ENCODE assay signal across 14 cellular contexts in the genomic region with DNA sequence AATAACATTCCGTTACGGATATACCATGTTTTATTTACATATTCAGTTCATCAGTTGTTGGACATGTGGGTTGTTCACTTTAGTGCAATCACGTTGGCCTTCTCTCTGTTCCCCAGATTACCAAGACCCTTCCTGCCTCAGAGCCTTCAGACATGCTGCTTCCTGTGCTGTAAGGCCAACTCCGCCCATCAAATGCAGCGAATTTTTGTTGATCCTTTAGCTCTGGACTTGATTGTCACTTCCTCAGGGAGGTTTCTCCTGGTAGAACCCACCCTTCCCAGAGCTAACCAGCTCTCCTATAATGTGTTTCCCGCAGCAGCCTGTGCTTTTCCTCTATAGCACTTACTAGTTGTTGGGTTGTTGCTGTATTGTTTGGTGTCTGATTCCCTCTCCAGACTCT. TPM values are rescaled to one million over a fixed set of nuclear protein-coding genes. Genes with fewer than 3 reads are reported as not detected.
A peak's percentile ranks its signal among the peaks of the same experiment; 100 is the strongest.
DNase-seq lines count a peak whose midpoint lies in the region; ATAC-seq and TF ChIP-seq lines count a peak whose summit lies in the region.
"Had no signal": no experiment of that assay in that cellular context is flagged by ENCODE, and none has a peak within 500 bp of the region (broad histone marks: within the 10 kb centered on the region; RNA-seq: fewer than 3 reads in every experiment).

No MANE protein-coding gene starts in this region.

- H3K4me3 ChIP-seq in brain microvascular endothelial cell (ENCODE audit: low read depth, low read length), result no peak overlapping the region
- H3K4me3 ChIP-seq in psoas muscle, result no peak overlapping the region
- H3K4me3 ChIP-seq: HAP-1 had no signal

- no peaks in the 10 kb centered on the region for H3K9me3 ChIP-seq in psoas muscle
- H3K9me3 ChIP-seq: HAP-1 had no signal

- in situ Hi-C loops in brain microvascular endothelial cell (cut with HindIII; ENCODE audit: low pct_ligation_motif_present, low sequenced_read_pairs), result no loop called here

- no peaks in the 10 kb centered on the region for H3K27me3 ChIP-seq in brain microvascular endothelial cell (replicated peaks)
- no peaks in the 10 kb centered on the region for H3K27me3 ChIP-seq in psoas muscle (ENCODE audit: insufficient read depth in 3 of 3, low read length in 2 of 3)

- 72 to 80% (median 74%) methylated on average over 6 of the region's 6 CpGs for WGBS in psoas muscle, 3 donors

- no peaks in the 10 kb centered on the region for H3K36me3 ChIP-seq in brain microvascular endothelial cell (replicated peaks)
- H3K36me3 ChIP-seq in psoas muscle (ENCODE audit: insufficient read depth in 1 of 2, low read depth in 1 of 2), result no peaks in the 10 kb centered on the region

- peaks cover 9% of the 10 kb centered on the region for H3K4me1 ChIP-seq in psoas muscle

- no peaks in the 10 kb centered on the region for H3K9me3 Mint-ChIP-seq in nephron progenitor cell

- DNase-seq in CMK (ENCODE audit: low read depth) (peak; percentile 50), NCI-H69 (lab: John Stamatoyannopoulos, UW) (peak; percentile 31), foreskin melanocyte (peak; percentile 25), nephron progenitor cell (no peak), T1000 (lab: John Stamatoyannopoulos, UW) (no peak), brain microvascular endothelial cell (no peak), psoas muscle (no peak), NCI-H1092 treated with DMSO at 0.1 percent for 48 hours (lab: John Stamatoyannopoulos, UW) (no peak)
- DNase-seq: activated CD4-positive, alpha-beta T cell treated with anti-CD3 and anti-CD28 coated beads, Interleukin-2, amount 50 U/mL, for 4 hours; activated effector memory CD4-positive, alpha-beta T cell treated with Interleukin-2 at 50 U/mL for 16 hours; AML-193; MV-4-11; OCI-M1 had no signal

- peak overlapping the region; percentile 78 for H3K27ac Mint-ChIP-seq in nephron progenitor cell

- no peaks in the 10 kb centered on the region for H3K27me3 Mint-ChIP-seq in nephron progenitor cell (ENCODE audit: low read depth, poor library complexity)

- H3K4me3 Mint-ChIP-seq in nephron progenitor cell, result no peak overlapping the region

- intact Hi-C loops in psoas muscle (cut with DNase I), result no loop called here

- H3K4me1 Mint-ChIP-seq in nephron progenitor cell, result peaks cover 15% of the 10 kb centered on the region

- H3K36me3 Mint-ChIP-seq in nephron progenitor cell (ENCODE audit: low read depth), result peaks cover 7% of the 10 kb centered on the region

- H3K27ac ChIP-seq in brain microvascular endothelial cell (no peak overlapping the region), psoas muscle (no peak overlapping the region)

- TF ChIP-seq CTCF in nephron progenitor cell (IDR thresholded peaks at IDR 0.05) (no peak), brain microvascular endothelial cell (IDR thresholded peaks at IDR 0.05; ENCODE audit: low read depth, low read length, missing control alignments) (no peak), psoas muscle (IDR thresholded peaks at IDR 0.05) (no peak)

- no peak for ATAC-seq in psoas muscle

RNA-seq across cellular contexts. Expression of gene SWAP70, which starts 39.4 kb away (rescaled TPM):
- total RNA-seq in psoas muscle, result 10 to 100 TPM in 2 of 4 donors, 1 to 10 TPM in 2; 8.2 to 13.3 (median 11.0) TPM
- polyA plus RNA-seq in psoas muscle, result 1 to 10 TPM; 4.3 to 5.2 (median 4.5) TPM

Comparison
In these comparisons a context has a peak if more than half of its experiments do, and no peak if none do; other contexts are left out.
1. DNase-seq: peak in CMK (single experiment), NCI-H69 (single experiment) and foreskin melanocyte (single experiment); none in nephron progenitor cell (single experiment), T1000 (single experiment), brain microvascular endothelial cell (single experiment), psoas muscle (0 of 2) and NCI-H1092 treated with DMSO at 0.1 percent for 48 hours (single experiment).